In genomic region chr1:172399369-172400072, GRCh38 we compare ENCODE assay signal across 8 cellular contexts. TPM values are rescaled to one million over a fixed set of nuclear protein-coding genes. Genes with fewer than 3 reads are reported as not detected.
DNase-seq lines count a peak whose midpoint lies in the region; ATAC-seq, FAIRE-seq and TF ChIP-seq lines count a peak whose summit lies in the region.

No MANE protein-coding gene starts in this region.

- H3K4me1 ChIP-seq in OCI-LY1 (ENCODE audit: insufficient read depth, low read length, severe bottlenecking) (peaks cover 26% of the 10 kb centered on the region), hepatocyte (ENCODE audit: insufficient read depth) (peaks cover 47% of the 10 kb centered on the region)

- H3K36me3 ChIP-seq in OCI-LY1 (ENCODE audit: insufficient read depth, low read length) (no peaks in the 10 kb centered on the region), hepatocyte (replicated peaks; ENCODE audit: insufficient read depth, low read depth) (no peaks in the 10 kb centered on the region)

- H3K27me3 ChIP-seq in OCI-LY1 (ENCODE audit: insufficient read depth, low read length) (no peaks in the 10 kb centered on the region), hepatocyte (no peaks in the 10 kb centered on the region)

- no peaks in the 10 kb centered on the region for H3F3A ChIP-seq in OCI-LY1 (ENCODE audit: insufficient read depth, low read length)

- no peak for ATAC-seq in GM21619 (IDR thresholded peaks at IDR 0.05; ENCODE audit: unreplicated experiment)
- ATAC-seq in GM18511 (IDR thresholded peaks at IDR 0.05; ENCODE audit: unreplicated experiment): no peak

- TF ChIP-seq CTCF in D721Med (IDR thresholded peaks at IDR 0.05; ENCODE audit: insufficient read depth, missing control alignments) (peak; percentile 71), OCI-LY1 (IDR thresholded peaks at IDR 0.05; ENCODE audit: low read length) (peak; percentile 76), hepatocyte (IDR thresholded peaks at IDR 0.05; ENCODE audit: poor library complexity) (peak; percentile 70)

- H3K9me2 ChIP-seq in OCI-LY1 (ENCODE audit: low read depth, low read length) (no peaks in the 10 kb centered on the region), hepatocyte (replicated peaks; ENCODE audit: insufficient read depth) (no peaks in the 10 kb centered on the region)

- WGBS in hepatocyte (ENCODE audit: low lambda C conversion rate, missing lambda C conversion rate): 3% methylated on average over 5 of the region's 5 CpGs

- H3K79me2 ChIP-seq in OCI-LY1 (ENCODE audit: insufficient read depth, low read length) (no peaks in the 10 kb centered on the region), hepatocyte (no peaks in the 10 kb centered on the region)

- H2AFZ ChIP-seq in OCI-LY1 (ENCODE audit: low read length) (peak overlapping the region; percentile 61), hepatocyte (peak overlapping the region; percentile 14)

- peak overlapping the region; percentile 38 for H3K4me3 ChIP-seq in OCI-LY1 (ENCODE audit: low read depth, low read length, poor library complexity, severe bottlenecking)
- no peak overlapping the region for H3K4me3 ChIP-seq in hepatocyte

- DNase-seq in D721Med (ENCODE audit: insufficient read length, low spot score) (no peak), HCEC 1CT (peak; percentile 85), astrocyte of the hippocampus (ENCODE audit: low read depth, low spot score) (peak; percentile 94), hepatocyte (ENCODE audit: low spot score) (peak; percentile 86), renal cortical epithelial cell (ENCODE audit: low read depth) (peak; percentile 88)

- H3K9me3 ChIP-seq in OCI-LY1 (ENCODE audit: low read length) (no peaks in the 10 kb centered on the region), hepatocyte (ENCODE audit: low read depth) (no peaks in the 10 kb centered on the region)

- H3K4me2 ChIP-seq in OCI-LY1 (ENCODE audit: low read length) (peak overlapping the region; percentile 59), hepatocyte (peak overlapping the region; percentile 10)

- H3K27ac ChIP-seq in OCI-LY1 (ENCODE audit: low read depth, low read length, poor library complexity, severe bottlenecking) (peak overlapping the region; percentile 24), hepatocyte (peak overlapping the region; percentile 82)

- FAIRE-seq in D721Med (lab: Jason Lieb, UNC): peak; percentile 80

- H3K9ac ChIP-seq in OCI-LY1 (ENCODE audit: low read length): peak overlapping the region; percentile 19; the same call in 1 of the 2 replicates

- H4K20me1 ChIP-seq in OCI-LY1 (ENCODE audit: insufficient read depth, low read length) (no peaks in the 10 kb centered on the region), hepatocyte (ENCODE audit: insufficient read depth, poor library complexity, severe bottlenecking) (no peaks in the 10 kb centered on the region)

RNA-seq across cellular contexts. Expression of gene C1orf105, which starts 21.0 kb away (rescaled TPM):
- total RNA-seq in hepatocyte: 0.23 and 0.76 TPM in 2 replicates
- 0.21 and 2.2 TPM in 2 replicates for polyA plus RNA-seq in hepatocyte
- not detected in 2 replicates for total RNA-seq in renal cortical epithelial cell

RNA-seq across cellular contexts. Expression of gene PIGC, which starts 44.3 kb away (rescaled TPM):
- total RNA-seq in hepatocyte: 38.6 and 42.0 TPM in 2 replicates
- 43.3 and 47.0 TPM in 2 replicates for polyA plus RNA-seq in hepatocyte
- total RNA-seq in renal cortical epithelial cell: 23.6 and 31.7 TPM in 2 replicates
